ENCODE assay signal across 1 cellular context in genomic region chr1:63317814-63318156, GRCh38.
TF ChIP-seq lines count a peak whose summit lies in the region.

No MANE protein-coding gene starts in this region.

TF ChIP-seq in WTC11, 78 proteins besides CTCF, POLR2A, EP300 and RAD21 (continued from another document):
- no peak for TF ChIP-seq ZMAT4 (CRISPR knock-in tag; IDR thresholded peaks at IDR 0.05)
- TF ChIP-seq NFE2L1 (CRISPR knock-in tag; IDR thresholded peaks at IDR 0.05) = no peak
- no peak for TF ChIP-seq CDX4 (CRISPR knock-in tag; IDR thresholded peaks at IDR 0.05; ENCODE audit: borderline replicate concordance)
- no peak for TF ChIP-seq SOX15 (CRISPR knock-in tag; IDR thresholded peaks at IDR 0.05)
- TF ChIP-seq NFATC4 (CRISPR knock-in tag; IDR thresholded peaks at IDR 0.05) = no peak
- TF ChIP-seq USF1 (CRISPR knock-in tag; IDR thresholded peaks at IDR 0.05) = no peak
